In genomic region chr7:87506243-87507180, GRCh38 we compare ENCODE assay signal across 8 cellular contexts. TPM values are rescaled to one million over a fixed set of nuclear protein-coding genes. Genes with fewer than 3 reads are reported as not detected.
DNase-seq lines count a peak whose midpoint lies in the region; ATAC-seq and TF ChIP-seq lines count a peak whose summit lies in the region.

No MANE protein-coding gene starts in this region.

- WGBS in testis, 2 donors: 51 to 65% methylated on average over 3 of the region's 3 CpGs

- no peak for ATAC-seq in activated CD8-positive, alpha-beta T cell treated with anti-CD3 and anti-CD28 coated beads for 36 hours
- ATAC-seq in activated CD8-positive, alpha-beta T cell treated with anti-CD3 and anti-CD28 coated beads, Interleukin-2, amount 10 ng/mL, durations not matched to agents 7 days and 5 days: no peak
- no peak for ATAC-seq in GM21528 (IDR thresholded peaks at IDR 0.05; ENCODE audit: low FRiP score, unreplicated experiment)

- intact Hi-C loops in activated CD8-positive, alpha-beta T cell treated with anti-CD3 and anti-CD28 coated beads for 36 hours (cut with micrococcal nuclease): loop anchor here (10.0 kb wide), 1 partner anchor 118 kb away; the partner anchor contains the start of gene RUNDC3B
- intact Hi-C loops in testis (cut with DNase I; ENCODE audit: low total_unique reads): no loop called here

- H3K27me3 Mint-ChIP-seq in activated CD8-positive, alpha-beta T cell treated with anti-CD3 and anti-CD28 coated beads for 36 hours: no peaks in the 10 kb centered on the region
- H3K27me3 Mint-ChIP-seq in activated CD8-positive, alpha-beta T cell treated with anti-CD3 and anti-CD28 coated beads, Interleukin-2, amount 10 ng/mL, durations not matched to agents 7 days and 5 days (ENCODE audit: low read depth): no peaks in the 10 kb centered on the region

- H3K27ac ChIP-seq in testis: no peak overlapping the region

- H3K9me3 ChIP-seq in testis: no peaks in the 10 kb centered on the region

- H3K36me3 Mint-ChIP-seq in activated CD8-positive, alpha-beta T cell treated with anti-CD3 and anti-CD28 coated beads for 36 hours (ENCODE audit: low read depth): peaks cover 2% of the 10 kb centered on the region
- no peaks in the 10 kb centered on the region for H3K36me3 Mint-ChIP-seq in activated CD8-positive, alpha-beta T cell treated with anti-CD3 and anti-CD28 coated beads, Interleukin-2, amount 10 ng/mL, durations not matched to agents 7 days and 5 days (ENCODE audit: low read depth)

- H3K27me3 ChIP-seq in testis: no peaks in the 10 kb centered on the region

- H3K4me1 ChIP-seq in testis: no peaks in the 10 kb centered on the region

- no peaks in the 10 kb centered on the region for H3K9me3 Mint-ChIP-seq in activated CD8-positive, alpha-beta T cell treated with anti-CD3 and anti-CD28 coated beads for 36 hours
- H3K9me3 Mint-ChIP-seq in activated CD8-positive, alpha-beta T cell treated with anti-CD3 and anti-CD28 coated beads, Interleukin-2, amount 10 ng/mL, durations not matched to agents 7 days and 5 days (ENCODE audit: insufficient read depth): no peaks in the 10 kb centered on the region

- H3K36me3 ChIP-seq in testis (ENCODE audit: low read depth, missing control alignments): no peaks in the 10 kb centered on the region

- no peak for TF ChIP-seq POLR2A in testis (IDR thresholded peaks at IDR 0.05)

- H3K4me1 Mint-ChIP-seq in activated CD8-positive, alpha-beta T cell treated with anti-CD3 and anti-CD28 coated beads for 36 hours (ENCODE audit: low read depth): peaks cover 2% of the 10 kb centered on the region
- peaks cover 9% of the 10 kb centered on the region for H3K4me1 Mint-ChIP-seq in activated CD8-positive, alpha-beta T cell treated with anti-CD3 and anti-CD28 coated beads, Interleukin-2, amount 10 ng/mL, durations not matched to agents 7 days and 5 days (ENCODE audit: low read depth)

- no peak overlapping the region for H3K4me3 Mint-ChIP-seq in activated CD8-positive, alpha-beta T cell treated with anti-CD3 and anti-CD28 coated beads for 36 hours
- no peak overlapping the region for H3K4me3 Mint-ChIP-seq in activated CD8-positive, alpha-beta T cell treated with anti-CD3 and anti-CD28 coated beads, Interleukin-2, amount 10 ng/mL, durations not matched to agents 7 days and 5 days

- CTCF ChIA-PET in activated CD8-positive, alpha-beta T cell treated with anti-CD3 and anti-CD28 coated beads for 36 hours (lab: Charles Lee): interaction anchor here (0.8 to 2.0 kb wide), 12 partner anchors 10 to 603 kb away, joined by 3 to 5 read pairs (median 3); partner anchors contain the start of gene RUNDC3B
- CTCF ChIA-PET in activated CD8-positive, alpha-beta T cell treated with anti-CD3 and anti-CD28 coated beads, Interleukin-2, amount 10 ng/mL, durations not matched to agents 7 days and 5 days (lab: Charles Lee): interaction anchor here (0.7 to 2.3 kb wide), 21 partner anchors 9 to 605 kb away, joined by 3 to 19 read pairs (median 3); partner anchors contain the start of gene ABCB1

- POLR2A ChIA-PET in activated CD8-positive, alpha-beta T cell treated with anti-CD3 and anti-CD28 coated beads for 36 hours (lab: Charles Lee): interaction anchor here (0.6 kb wide), 1 partner anchor 120 kb away, joined by 3 read pairs; no protein-coding TSS in a partner anchor
- POLR2A ChIA-PET in activated CD8-positive, alpha-beta T cell treated with anti-CD3 and anti-CD28 coated beads, Interleukin-2, amount 10 ng/mL, durations not matched to agents 7 days and 5 days (lab: Charles Lee): no interaction called here

- DNase-seq in activated CD8-positive, alpha-beta T cell treated with anti-CD3 and anti-CD28 coated beads for 36 hours: no peak
- DNase-seq in activated CD8-positive, alpha-beta T cell treated with anti-CD3 and anti-CD28 coated beads, Interleukin-2, amount 10 ng/mL, durations not matched to agents 7 days and 5 days: no peak
- DNase-seq in OCI-M1 (lab: John Stamatoyannopoulos, UW) (peak; percentile 69), fibroblast of peridontal ligament (ENCODE audit: extremely low read depth) (peak; percentile 63), testis (no peak)
- DNase-seq in effector CD8-positive, alpha-beta T cell (lab: John Stamatoyannopoulos, UW): no peak
- no peak for DNase-seq in activated CD4-positive, alpha-beta T cell treated with anti-CD3 and anti-CD28 coated beads, Interleukin-2, amount 50 U/mL, for 1 hour

- peak; percentile 53 for TF ChIP-seq CTCF in activated CD8-positive, alpha-beta T cell treated with anti-CD3 and anti-CD28 coated beads for 36 hours (IDR thresholded peaks at IDR 0.05)
- peak in 2 of 3 experiments; percentile 22 to 34 for TF ChIP-seq CTCF in testis (IDR thresholded peaks at IDR 0.05)

- H3K4me3 ChIP-seq in testis: no peak overlapping the region

- no peak overlapping the region for H3K27ac Mint-ChIP-seq in activated CD8-positive, alpha-beta T cell treated with anti-CD3 and anti-CD28 coated beads for 36 hours
- no peak overlapping the region for H3K27ac Mint-ChIP-seq in activated CD8-positive, alpha-beta T cell treated with anti-CD3 and anti-CD28 coated beads, Interleukin-2, amount 10 ng/mL, durations not matched to agents 7 days and 5 days

RNA-seq across cellular contexts. Expression of gene ABCB4, which starts 31.0 kb away (rescaled TPM):
- under 1 TPM in 1 of 2 experiments, not detected in 1; 0.14 TPM for total RNA-seq in activated CD8-positive, alpha-beta T cell treated with anti-CD3 and anti-CD28 coated beads for 36 hours
- not detected for total RNA-seq in activated CD8-positive, alpha-beta T cell treated with anti-CD3 and anti-CD28 coated beads, Interleukin-2, amount 10 ng/mL, durations not matched to agents 7 days and 5 days
- 1 to 10 TPM; 2.0 to 2.6 TPM for total RNA-seq in testis
- polyA plus RNA-seq in testis (ENCODE audit: insufficient read depth, low read depth, low replicate concordance): 1.7 TPM

Comparison
In these comparisons a context has a peak if more than half of its experiments do, and no peak if none do; other contexts are left out.
1. DNase-seq: peak in OCI-M1 (single experiment) and fibroblast of peridontal ligament (single experiment); none in activated CD8-positive, alpha-beta T cell treated with anti-CD3 and anti-CD28 coated beads for 36 hours (single experiment), activated CD8-positive, alpha-beta T cell treated with anti-CD3 and anti-CD28 coated beads, Interleukin-2, amount 10 ng/mL, durations not matched to agents 7 days and 5 days (single experiment), testis (single experiment), effector CD8-positive, alpha-beta T cell (single experiment) and activated CD4-positive, alpha-beta T cell treated with anti-CD3 and anti-CD28 coated beads, Interleukin-2, amount 50 U/mL, for 1 hour (single experiment).